ENCODE assay signal across 1 cellular context in the genomic region with DNA sequence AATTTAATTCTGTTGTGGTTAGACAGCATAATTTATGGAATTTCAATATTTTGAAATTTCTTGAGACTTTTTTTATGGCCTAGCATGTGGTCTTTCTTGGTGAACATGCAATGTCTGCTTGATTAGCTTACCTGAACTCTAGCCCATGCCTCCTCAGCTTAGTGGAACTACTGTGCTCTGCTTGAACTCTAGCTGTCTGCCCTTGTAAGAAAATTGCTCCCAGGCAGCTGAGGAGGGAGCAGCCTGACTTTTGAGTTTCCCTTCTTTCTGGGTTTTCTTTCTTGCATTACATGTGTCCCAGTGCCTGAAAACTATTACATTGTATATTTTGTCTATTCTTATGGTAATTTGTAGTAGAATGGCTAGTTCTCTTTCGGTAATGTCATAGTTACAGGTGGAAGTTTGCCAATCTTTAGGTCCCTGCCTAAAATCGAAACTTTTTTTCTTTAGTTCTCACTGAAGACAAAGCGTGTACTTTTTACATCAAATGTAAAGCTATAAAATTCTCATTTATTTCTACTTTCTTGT.
TF ChIP-seq lines count a peak whose summit lies in the region.

No MANE protein-coding gene starts in this region.

TF ChIP-seq in WTC11, 78 proteins besides CTCF, POLR2A, EP300 and RAD21 (continued from another document):
- TF ChIP-seq, protein P1, sequence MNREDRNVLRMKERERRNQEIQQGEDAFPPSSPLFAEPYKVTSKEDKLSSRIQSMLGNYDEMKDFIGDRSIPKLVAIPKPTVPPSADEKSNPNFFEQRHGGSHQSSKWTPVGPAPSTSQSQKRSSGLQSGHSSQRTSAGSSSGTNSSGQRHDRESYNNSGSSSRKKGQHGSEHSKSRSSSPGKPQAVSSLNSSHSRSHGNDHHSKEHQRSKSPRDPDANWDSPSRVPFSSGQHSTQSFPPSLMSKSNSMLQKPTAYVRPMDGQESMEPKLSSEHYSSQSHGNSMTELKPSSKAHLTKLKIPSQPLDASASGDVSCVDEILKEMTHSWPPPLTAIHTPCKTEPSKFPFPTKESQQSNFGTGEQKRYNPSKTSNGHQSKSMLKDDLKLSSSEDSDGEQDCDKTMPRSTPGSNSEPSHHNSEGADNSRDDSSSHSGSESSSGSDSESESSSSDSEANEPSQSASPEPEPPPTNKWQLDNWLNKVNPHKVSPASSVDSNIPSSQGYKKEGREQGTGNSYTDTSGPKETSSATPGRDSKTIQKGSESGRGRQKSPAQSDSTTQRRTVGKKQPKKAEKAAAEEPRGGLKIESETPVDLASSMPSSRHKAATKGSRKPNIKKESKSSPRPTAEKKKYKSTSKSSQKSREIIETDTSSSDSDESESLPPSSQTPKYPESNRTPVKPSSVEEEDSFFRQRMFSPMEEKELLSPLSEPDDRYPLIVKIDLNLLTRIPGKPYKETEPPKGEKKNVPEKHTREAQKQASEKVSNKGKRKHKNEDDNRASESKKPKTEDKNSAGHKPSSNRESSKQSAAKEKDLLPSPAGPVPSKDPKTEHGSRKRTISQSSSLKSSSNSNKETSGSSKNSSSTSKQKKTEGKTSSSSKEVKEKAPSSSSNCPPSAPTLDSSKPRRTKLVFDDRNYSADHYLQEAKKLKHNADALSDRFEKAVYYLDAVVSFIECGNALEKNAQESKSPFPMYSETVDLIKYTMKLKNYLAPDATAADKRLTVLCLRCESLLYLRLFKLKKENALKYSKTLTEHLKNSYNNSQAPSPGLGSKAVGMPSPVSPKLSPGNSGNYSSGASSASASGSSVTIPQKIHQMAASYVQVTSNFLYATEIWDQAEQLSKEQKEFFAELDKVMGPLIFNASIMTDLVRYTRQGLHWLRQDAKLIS (CRISPR knock-in tag; IDR thresholded peaks at IDR 0.05; ENCODE audit: borderline replicate concordance): no peak
- TF ChIP-seq, protein P2, sequence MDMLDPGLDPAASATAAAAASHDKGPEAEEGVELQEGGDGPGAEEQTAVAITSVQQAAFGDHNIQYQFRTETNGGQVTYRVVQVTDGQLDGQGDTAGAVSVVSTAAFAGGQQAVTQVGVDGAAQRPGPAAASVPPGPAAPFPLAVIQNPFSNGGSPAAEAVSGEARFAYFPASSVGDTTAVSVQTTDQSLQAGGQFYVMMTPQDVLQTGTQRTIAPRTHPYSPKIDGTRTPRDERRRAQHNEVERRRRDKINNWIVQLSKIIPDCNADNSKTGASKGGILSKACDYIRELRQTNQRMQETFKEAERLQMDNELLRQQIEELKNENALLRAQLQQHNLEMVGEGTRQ (CRISPR knock-in tag; IDR thresholded peaks at IDR 0.05): no peak
- no peak for TF ChIP-seq RELA (CRISPR knock-in tag; IDR thresholded peaks at IDR 0.05; ENCODE audit: borderline replicate concordance)
- no peak for TF ChIP-seq ZNF219 (CRISPR knock-in tag; IDR thresholded peaks at IDR 0.05; ENCODE audit: borderline replicate concordance)
- TF ChIP-seq, protein P3, sequence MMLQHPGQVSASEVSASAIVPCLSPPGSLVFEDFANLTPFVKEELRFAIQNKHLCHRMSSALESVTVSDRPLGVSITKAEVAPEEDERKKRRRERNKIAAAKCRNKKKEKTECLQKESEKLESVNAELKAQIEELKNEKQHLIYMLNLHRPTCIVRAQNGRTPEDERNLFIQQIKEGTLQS (CRISPR knock-in tag; conservative IDR thresholded peaks at IDR 0.05): no peak
- no peak for TF ChIP-seq ZNF263 (CRISPR knock-in tag; IDR thresholded peaks at IDR 0.05; ENCODE audit: low read depth)
- TF ChIP-seq, protein P4, sequence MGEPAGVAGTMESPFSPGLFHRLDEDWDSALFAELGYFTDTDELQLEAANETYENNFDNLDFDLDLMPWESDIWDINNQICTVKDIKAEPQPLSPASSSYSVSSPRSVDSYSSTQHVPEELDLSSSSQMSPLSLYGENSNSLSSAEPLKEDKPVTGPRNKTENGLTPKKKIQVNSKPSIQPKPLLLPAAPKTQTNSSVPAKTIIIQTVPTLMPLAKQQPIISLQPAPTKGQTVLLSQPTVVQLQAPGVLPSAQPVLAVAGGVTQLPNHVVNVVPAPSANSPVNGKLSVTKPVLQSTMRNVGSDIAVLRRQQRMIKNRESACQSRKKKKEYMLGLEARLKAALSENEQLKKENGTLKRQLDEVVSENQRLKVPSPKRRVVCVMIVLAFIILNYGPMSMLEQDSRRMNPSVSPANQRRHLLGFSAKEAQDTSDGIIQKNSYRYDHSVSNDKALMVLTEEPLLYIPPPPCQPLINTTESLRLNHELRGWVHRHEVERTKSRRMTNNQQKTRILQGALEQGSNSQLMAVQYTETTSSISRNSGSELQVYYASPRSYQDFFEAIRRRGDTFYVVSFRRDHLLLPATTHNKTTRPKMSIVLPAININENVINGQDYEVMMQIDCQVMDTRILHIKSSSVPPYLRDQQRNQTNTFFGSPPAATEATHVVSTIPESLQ (CRISPR knock-in tag; IDR thresholded peaks at IDR 0.05): no peak
- TF ChIP-seq, protein P5, sequence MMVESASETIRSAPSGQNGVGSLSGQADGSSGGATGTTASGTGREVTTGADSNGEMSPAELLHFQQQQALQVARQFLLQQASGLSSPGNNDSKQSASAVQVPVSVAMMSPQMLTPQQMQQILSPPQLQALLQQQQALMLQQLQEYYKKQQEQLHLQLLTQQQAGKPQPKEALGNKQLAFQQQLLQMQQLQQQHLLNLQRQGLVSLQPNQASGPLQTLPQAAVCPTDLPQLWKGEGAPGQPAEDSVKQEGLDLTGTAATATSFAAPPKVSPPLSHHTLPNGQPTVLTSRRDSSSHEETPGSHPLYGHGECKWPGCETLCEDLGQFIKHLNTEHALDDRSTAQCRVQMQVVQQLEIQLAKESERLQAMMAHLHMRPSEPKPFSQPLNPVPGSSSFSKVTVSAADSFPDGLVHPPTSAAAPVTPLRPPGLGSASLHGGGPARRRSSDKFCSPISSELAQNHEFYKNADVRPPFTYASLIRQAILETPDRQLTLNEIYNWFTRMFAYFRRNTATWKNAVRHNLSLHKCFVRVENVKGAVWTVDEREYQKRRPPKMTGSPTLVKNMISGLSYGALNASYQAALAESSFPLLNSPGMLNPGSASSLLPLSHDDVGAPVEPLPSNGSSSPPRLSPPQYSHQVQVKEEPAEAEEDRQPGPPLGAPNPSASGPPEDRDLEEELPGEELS (CRISPR knock-in tag; IDR thresholded peaks at IDR 0.05): no peak
- TF ChIP-seq MXD4 (CRISPR knock-in tag; IDR thresholded peaks at IDR 0.05; ENCODE audit: borderline replicate concordance): no peak
- no peak for TF ChIP-seq PRRX2 (CRISPR knock-in tag; IDR thresholded peaks at IDR 0.05)
